In genomic region chr2:238090887-238091286, GRCh38 we compare ENCODE assay signal across 26 cellular contexts. TPM values are rescaled to one million over a fixed set of nuclear protein-coding genes. Genes with fewer than 3 reads are reported as not detected.
A peak's percentile ranks its signal among the peaks of the same experiment; 100 is the strongest.
DNase-seq lines count a peak whose midpoint lies in the region; ATAC-seq and TF ChIP-seq lines count a peak whose summit lies in the region.
"Had no signal": no experiment of that assay in that cellular context is flagged by ENCODE, and none has a peak within 500 bp of the region (broad histone marks: within the 10 kb centered on the region; RNA-seq: fewer than 3 reads in every experiment).

No MANE protein-coding gene starts in this region.

- H3K4me1 Mint-ChIP-seq in activated CD8-positive, alpha-beta memory T cell treated with anti-CD3 and anti-CD28 coated beads, Interleukin-2, amount 10 ng/mL, durations not matched to agents 7 days and 5 days = peaks cover 6% of the 10 kb centered on the region
- peaks cover 5% of the 10 kb centered on the region for H3K4me1 Mint-ChIP-seq in type B pancreatic cell (ENCODE audit: unreplicated experiment)

- H3K9me3 Mint-ChIP-seq in activated CD8-positive, alpha-beta memory T cell treated with anti-CD3 and anti-CD28 coated beads, Interleukin-2, amount 10 ng/mL, durations not matched to agents 7 days and 5 days (ENCODE audit: low read depth) = no peaks in the 10 kb centered on the region
- H3K9me3 Mint-ChIP-seq in type B pancreatic cell = peaks cover 4% of the 10 kb centered on the region
- H3K9me3 Mint-ChIP-seq: CD8-positive, alpha-beta T cell had no signal

- no peak overlapping the region for H3K4me3 Mint-ChIP-seq in activated CD8-positive, alpha-beta memory T cell treated with anti-CD3 and anti-CD28 coated beads, Interleukin-2, amount 10 ng/mL, durations not matched to agents 7 days and 5 days
- no peak overlapping the region for H3K4me3 Mint-ChIP-seq in type B pancreatic cell
- H3K4me3 Mint-ChIP-seq: CD8-positive, alpha-beta T cell had no signal

- no peaks in the 10 kb centered on the region for H3K27me3 Mint-ChIP-seq in activated CD8-positive, alpha-beta memory T cell treated with anti-CD3 and anti-CD28 coated beads, Interleukin-2, amount 10 ng/mL, durations not matched to agents 7 days and 5 days
- no peaks in the 10 kb centered on the region for H3K27me3 Mint-ChIP-seq in type B pancreatic cell

- TF ChIP-seq CTCF in type B pancreatic cell (conservative IDR thresholded peaks at IDR 0.05) = no peak

- DNase-seq in activated CD8-positive, alpha-beta memory T cell treated with anti-CD3 and anti-CD28 coated beads for 24 hours = peak; percentile 37
- no peak for DNase-seq in activated CD8-positive, alpha-beta memory T cell treated with anti-CD3 and anti-CD28 coated beads, Interleukin-2, amount 50 U/mL, for 4 hours
- peak; percentile 25 for DNase-seq in activated CD8-positive, alpha-beta memory T cell treated with anti-CD3 and anti-CD28 coated beads, Interleukin-2, amount 10 ng/mL, durations not matched to agents 7 days and 5 days
- DNase-seq in myocyte (ENCODE audit: low read depth) (peak; percentile 7), type B pancreatic cell (ENCODE audit: extremely low spot score, unreplicated experiment) (peak; percentile 43), NCI-H146 (lab: John Stamatoyannopoulos, UW) (no peak)
- DNase-seq: AML-193, C1 segment of cervical spinal cord, Calu3, H7, KG1, NCI-H1092 treated with DMSO at 0.1 percent for 48 hours, NCI-H2029 treated with DMSO at 0.1 percent for 48 hours, NCI-H226, NCI-H510A treated with DMSO at 0.1 percent for 48 hours, NCI-H748 treated with DMSO at 0.1 percent for 48 hours, PC-9, RPMI8226, SHP77 treated with DMSO at 0.1 percent for 48 hours had no signal

- H3K27ac Mint-ChIP-seq in activated CD8-positive, alpha-beta memory T cell treated with anti-CD3 and anti-CD28 coated beads, Interleukin-2, amount 10 ng/mL, durations not matched to agents 7 days and 5 days = no peak overlapping the region
- H3K27ac Mint-ChIP-seq in type B pancreatic cell = no peak overlapping the region
- H3K27ac Mint-ChIP-seq: CD8-positive, alpha-beta T cell had no signal

- peaks cover 4% of the 10 kb centered on the region for H3K36me3 Mint-ChIP-seq in activated CD8-positive, alpha-beta memory T cell treated with anti-CD3 and anti-CD28 coated beads, Interleukin-2, amount 10 ng/mL, durations not matched to agents 7 days and 5 days
- peaks cover 4% of the 10 kb centered on the region for H3K36me3 Mint-ChIP-seq in type B pancreatic cell

- CTCF ChIA-PET in activated CD8-positive, alpha-beta memory T cell treated with anti-CD3 and anti-CD28 coated beads, Interleukin-2, amount 10 ng/mL, durations not matched to agents 7 days and 5 days (lab: Charles Lee) = no interaction called here

- no peak for ATAC-seq in activated CD8-positive, alpha-beta memory T cell treated with anti-CD3 and anti-CD28 coated beads, Interleukin-2, amount 10 ng/mL, durations not matched to agents 7 days and 5 days
- ATAC-seq in GM21447 (IDR thresholded peaks at IDR 0.05; ENCODE audit: unreplicated experiment) (no peak), GM18867 (IDR thresholded peaks at IDR 0.05; ENCODE audit: unreplicated experiment) (no peak)
- ATAC-seq: CD8-positive, alpha-beta T cell; HepG2 had no signal

RNA-seq across cellular contexts. Expression of gene ESPNL, which starts 9.3 kb away (rescaled TPM):
- under 1 TPM in 1 of 2 experiments, not detected in 1; 0.05 TPM for total RNA-seq in activated CD8-positive, alpha-beta memory T cell treated with anti-CD3 and anti-CD28 coated beads, Interleukin-2, amount 10 ng/mL, durations not matched to agents 7 days and 5 days
- 7.4 and 8.5 TPM in 2 replicates for total RNA-seq in myocyte
- 3.4 TPM for polyA plus RNA-seq in myocyte (2012)
- 0.12 and 0.24 TPM in 2 replicates for total RNA-seq in type B pancreatic cell (ENCODE audit: low replicate concordance)
- total RNA-seq: A172; CD8-positive, alpha-beta T cell; HT-29 had no signal

RNA-seq across cellular contexts. Expression of gene SCLY, which starts 30.1 kb away (rescaled TPM):
- 10 to 100 TPM; 29.1 to 53.8 TPM for total RNA-seq in activated CD8-positive, alpha-beta memory T cell treated with anti-CD3 and anti-CD28 coated beads, Interleukin-2, amount 10 ng/mL, durations not matched to agents 7 days and 5 days
- total RNA-seq in myocyte (20.6 and 34.4 TPM in 2 replicates), type B pancreatic cell (ENCODE audit: low replicate concordance) (21.4 and 34.5 TPM in 2 replicates)
- polyA plus RNA-seq in myocyte (2012) = 17.2 TPM

RNA-seq across cellular contexts. Expression of gene KLHL30, which starts 47.6 kb away (rescaled TPM):
- total RNA-seq in activated CD8-positive, alpha-beta memory T cell treated with anti-CD3 and anti-CD28 coated beads, Interleukin-2, amount 10 ng/mL, durations not matched to agents 7 days and 5 days = not detected
- 59.5 and 61.3 TPM in 2 replicates for total RNA-seq in myocyte
- polyA plus RNA-seq in myocyte (2012) = 27.2 TPM
- total RNA-seq in type B pancreatic cell (ENCODE audit: low replicate concordance) = 0.07 TPM in 1 of 2 replicates, not detected in the other
- total RNA-seq: CD8-positive, alpha-beta T cell; HepG2 had no signal
- polyA plus RNA-seq: AG04450 had no signal

Comparison
In these comparisons a context has a peak if more than half of its experiments do, and no peak if none do; other contexts are left out.
1. DNase-seq: peak in activated CD8-positive, alpha-beta memory T cell treated with anti-CD3 and anti-CD28 coated beads for 24 hours (single experiment), activated CD8-positive, alpha-beta memory T cell treated with anti-CD3 and anti-CD28 coated beads, Interleukin-2, amount 10 ng/mL, durations not matched to agents 7 days and 5 days (single experiment), myocyte (single experiment) and type B pancreatic cell (single experiment); none in activated CD8-positive, alpha-beta memory T cell treated with anti-CD3 and anti-CD28 coated beads, Interleukin-2, amount 50 U/mL, for 4 hours (single experiment) and NCI-H146 (single experiment).
2. RNA of gene KLHL30, which starts 47.6 kb away (total RNA-seq): 59.5 to 61.3 TPM in myocyte; 0.07 TPM in type B pancreatic cell and not detected in activated CD8-positive, alpha-beta memory T cell treated with anti-CD3 and anti-CD28 coated beads, Interleukin-2, amount 10 ng/mL, durations not matched to agents 7 days and 5 days; every median in the first group is over 10 times any median in the second.